In the genomic region with DNA sequence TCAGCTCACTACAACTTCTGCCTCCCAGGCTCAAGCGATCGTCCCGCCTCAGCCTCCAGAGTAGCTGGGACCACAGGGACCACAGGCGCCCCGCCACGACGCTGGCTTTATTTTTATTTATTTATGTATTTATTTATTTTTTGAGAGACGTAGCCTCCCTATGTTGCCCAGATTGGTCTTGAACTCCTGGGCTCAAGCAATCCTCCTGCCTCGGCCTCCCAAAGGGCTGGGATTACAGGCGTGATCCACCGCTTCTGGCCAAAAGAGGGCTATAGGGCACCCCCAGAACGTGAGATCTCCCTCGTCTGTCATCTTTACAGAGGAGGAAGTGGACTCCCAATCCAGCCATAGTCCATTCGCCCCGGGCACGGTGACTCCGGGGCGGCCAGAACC, we compare ENCODE assay signal across 8 cellular contexts.
DNase-seq lines count a peak whose midpoint lies in the region; ATAC-seq, FAIRE-seq and TF ChIP-seq lines count a peak whose summit lies in the region.
"Not testable (repeated sequence)": the region's sequence is repeated elsewhere in the genome, so short reads cannot be mapped to it uniquely, and the experiment has no call there.

No MANE protein-coding gene starts in this region.

- FAIRE-seq in endothelial cell of umbilical vein (lab: Jason Lieb, UNC), result not testable (repeated sequence)

- H3K4me3 ChIP-seq in adipocyte (ENCODE audit: low read length) (peak overlapping the region; percentile 91), endothelial cell of umbilical vein (replicated peaks in 1 of 3; ENCODE audit: insufficient read depth in 1 of 3, low read depth in 1 of 3, low read length in 3 of 3) (peak overlapping the region in 1 of 3 experiments; percentile 17), iPS-20b (ENCODE audit: low read length) (peak overlapping the region; percentile 91), neuronal stem cell (ENCODE audit: low read length in 2 of 2) (peak overlapping the region; percentile 41 to 72), stomach (peak overlapping the region; percentile 52 to 67 (median 59))

- H3K9ac ChIP-seq in adipocyte (ENCODE audit: low read length) (peak overlapping the region; percentile 86), iPS-20b (ENCODE audit: low read depth, low read length) (peak overlapping the region; percentile 84; the same call in 1 of the 2 replicates)
- not testable (repeated sequence) for H3K9ac ChIP-seq in endothelial cell of umbilical vein (replicated peaks; ENCODE audit: extremely low read depth, insufficient read depth, low read length); neuronal stem cell (ENCODE audit: low read depth, low read length, poor library complexity)

- H3K9me3 Mint-ChIP-seq in CD14-positive monocyte; T-helper 1 cell treated with Interleukin-12 subunit alpha and Interleukin-12 subunit beta and Interleukin-4 antibody, amounts not matched to agents 30 μg/mL and 1 μg/mL, for 36 hours: not testable (repeated sequence)

- peak; percentile 6 for ATAC-seq in HG03439 (IDR thresholded peaks at IDR 0.05; ENCODE audit: unreplicated experiment)

- H3K36me3 Mint-ChIP-seq in CD14-positive monocyte; T-helper 1 cell treated with Interleukin-12 subunit alpha and Interleukin-12 subunit beta and Interleukin-4 antibody, amounts not matched to agents 30 μg/mL and 1 μg/mL, for 36 hours (ENCODE audit: low read depth): not testable (repeated sequence)

- dilution Hi-C loops in endothelial cell of umbilical vein (cut with MboI; ENCODE audit: extremely low pct_ligation_motif_present, low sequenced_read_pairs), result not testable (repeated sequence)

- not testable (repeated sequence) for H2BK5ac ChIP-seq in neuronal stem cell (ENCODE audit: low read length)

- not testable (repeated sequence) for H3K79me1 ChIP-seq in neuronal stem cell (ENCODE audit: low read depth, low read length)

- not testable (repeated sequence) for H3K9me3 ChIP-seq in adipocyte (ENCODE audit: control insufficient read depth, low read length); endothelial cell of umbilical vein (replicated peaks; ENCODE audit: control insufficient read depth, insufficient read depth, low read length); iPS-20b (ENCODE audit: insufficient read depth, low read depth, low read length); neuronal stem cell (replicated peaks in 1 of 2; ENCODE audit: control insufficient read depth in 2 of 2, insufficient read depth in 1 of 2, low read depth in 1 of 2, low read length in 2 of 2); stomach

- not testable (repeated sequence) for TF ChIP-seq EP300 in stomach (IDR thresholded peaks at IDR 0.05)

- TF ChIP-seq POLR2A in endothelial cell of umbilical vein (IDR thresholded peaks at IDR 0.05; ENCODE audit: low read depth, low read length); stomach (IDR thresholded peaks at IDR 0.05): not testable (repeated sequence)

- not testable (repeated sequence) for H3K9me1 ChIP-seq in endothelial cell of umbilical vein (replicated peaks; ENCODE audit: control insufficient read depth, extremely low read depth, insufficient read depth, low read length)

- H3K27me3 Mint-ChIP-seq in CD14-positive monocyte (ENCODE audit: low read depth in 3 of 3), result not testable (repeated sequence)
- peaks cover 27% of the 10 kb centered on the region for H3K27me3 Mint-ChIP-seq in T-helper 1 cell treated with Interleukin-12 subunit alpha and Interleukin-12 subunit beta and Interleukin-4 antibody, amounts not matched to agents 30 μg/mL and 1 μg/mL, for 36 hours (ENCODE audit: low read depth)

- H4K20me1 ChIP-seq in endothelial cell of umbilical vein (replicated peaks; ENCODE audit: control insufficient read depth, extremely low read depth, insufficient read depth, low read length), result not testable (repeated sequence)

- H3K4me2 ChIP-seq in endothelial cell of umbilical vein (ENCODE audit: insufficient read depth, low read length), result not testable (repeated sequence)
- peak overlapping the region; percentile 31 for H3K4me2 ChIP-seq in neuronal stem cell (ENCODE audit: insufficient read depth, low read length, poor library complexity, severe bottlenecking)

- POLR2A ChIA-PET in endothelial cell of umbilical vein (lab: Charles Lee), result not testable (repeated sequence)

- not testable (repeated sequence) for H2AK5ac ChIP-seq in neuronal stem cell (ENCODE audit: low read depth, low read length)

- H3K27ac Mint-ChIP-seq in CD14-positive monocyte; T-helper 1 cell treated with Interleukin-12 subunit alpha and Interleukin-12 subunit beta and Interleukin-4 antibody, amounts not matched to agents 30 μg/mL and 1 μg/mL, for 36 hours: not testable (repeated sequence)

- H2BK12ac ChIP-seq in neuronal stem cell (ENCODE audit: low read length), result not testable (repeated sequence)

- not testable (repeated sequence) for H3K18ac ChIP-seq in neuronal stem cell (ENCODE audit: low read length)

- CTCF ChIA-PET in endothelial cell of umbilical vein (lab: Charles Lee), result not testable (repeated sequence)

- H3K4me1 Mint-ChIP-seq in CD14-positive monocyte; T-helper 1 cell treated with Interleukin-12 subunit alpha and Interleukin-12 subunit beta and Interleukin-4 antibody, amounts not matched to agents 30 μg/mL and 1 μg/mL, for 36 hours (ENCODE audit: low read depth): not testable (repeated sequence)

- H3K14ac ChIP-seq in neuronal stem cell (ENCODE audit: low read length), result not testable (repeated sequence)

- DNase-seq in CD14-positive monocyte (ENCODE audit: low spot score); endothelial cell of umbilical vein (ENCODE audit: low read depth, low spot score); neuronal stem cell (ENCODE audit: low spot score); stomach: not testable (repeated sequence)
- DNase-seq in adipocyte (ENCODE audit: low read depth), result peak; percentile 0

- not testable (repeated sequence) for H2AFZ ChIP-seq in endothelial cell of umbilical vein (ENCODE audit: low read depth, low read length); neuronal stem cell (ENCODE audit: low read length)

- H2BK120ac ChIP-seq in neuronal stem cell (ENCODE audit: low read depth, low read length), result not testable (repeated sequence)

- TSS peak; percentile 67 for BruUV-seq in endothelial cell of umbilical vein (replicated peaks; lab: Mats Ljungman, UMichigan)

- H2BK15ac ChIP-seq in neuronal stem cell (ENCODE audit: low read length), result not testable (repeated sequence)

- H3K79me2 ChIP-seq in endothelial cell of umbilical vein (ENCODE audit: control insufficient read depth, insufficient read depth, low read length), result not testable (repeated sequence)

- TF ChIP-seq CTCF in CD14-positive monocyte (IDR thresholded peaks at IDR 0.05); endothelial cell of umbilical vein (IDR thresholded peaks at IDR 0.05; ENCODE audit: extremely low read depth in 1 of 2, insufficient read depth in 1 of 2, low read depth in 1 of 2, low read length in 2 of 2); stomach (IDR thresholded peaks at IDR 0.05): not testable (repeated sequence)

- not testable (repeated sequence) for H3K23ac ChIP-seq in neuronal stem cell (ENCODE audit: low read depth, low read length, poor library complexity)

- WGBS in neuronal stem cell (ENCODE audit: extremely low coverage in 2 of 2, insufficient read length in 2 of 2, insufficient replicate concordance in 1 of 2), 2 donors, result no CpG with 5 or more reads among the region's 18 CpGs
- 41 to 48% (median 44%) methylated on average over 13 to 15 of the region's 18 CpGs for WGBS in stomach, 5 donors

- not testable (repeated sequence) for H3K36me3 ChIP-seq in adipocyte (ENCODE audit: control insufficient read depth, insufficient read depth, low read length, severe bottlenecking); endothelial cell of umbilical vein (ENCODE audit: control insufficient read depth in 2 of 2, extremely low read depth in 1 of 2, insufficient read depth in 2 of 2, low read length in 2 of 2); iPS-20b (ENCODE audit: insufficient read depth, low read depth, low read length); neuronal stem cell (replicated peaks in 1 of 2; ENCODE audit: control insufficient read depth in 2 of 2, insufficient read depth in 2 of 2, low read length in 2 of 2); stomach

- not testable (repeated sequence) for H4K91ac ChIP-seq in neuronal stem cell (ENCODE audit: low read depth, low read length, poor library complexity)

- peak overlapping the region; percentile 48 to 87 for H3K4me3 Mint-ChIP-seq in CD14-positive monocyte
- H3K4me3 Mint-ChIP-seq in T-helper 1 cell treated with Interleukin-12 subunit alpha and Interleukin-12 subunit beta and Interleukin-4 antibody, amounts not matched to agents 30 μg/mL and 1 μg/mL, for 36 hours, result peak overlapping the region; percentile 65

- H3K4me1 ChIP-seq in adipocyte (ENCODE audit: control insufficient read depth, insufficient read depth, low read length); endothelial cell of umbilical vein (ENCODE audit: control insufficient read depth, extremely low read depth, insufficient read depth, low read length); iPS-20b (ENCODE audit: insufficient read depth, low read length); neuronal stem cell (ENCODE audit: control insufficient read depth in 2 of 2, insufficient read depth in 1 of 2, low read depth in 1 of 2, low read length in 2 of 2): not testable (repeated sequence)
- peaks cover 0 to 12% (median 2%) of the 10 kb centered on the region in 4 donors for H3K4me1 ChIP-seq in stomach

- H3K27me3 ChIP-seq in adipocyte (replicated peaks; ENCODE audit: control insufficient read depth, insufficient read depth, low read length); endothelial cell of umbilical vein (ENCODE audit: control insufficient read depth in 2 of 2, insufficient read depth in 2 of 2, low read length in 2 of 2); iPS-20b (ENCODE audit: insufficient read depth, low read length); neuronal stem cell (ENCODE audit: control insufficient read depth in 3 of 3, insufficient read depth in 3 of 3, low read depth in 1 of 3, low read length in 3 of 3); stomach: not testable (repeated sequence)

- not testable (repeated sequence) for H3K27ac ChIP-seq in endothelial cell of umbilical vein (ENCODE audit: insufficient read depth, low read depth, low read length); iPS-20b (ENCODE audit: low read length); neuronal stem cell (replicated peaks; ENCODE audit: low read length)
- peak overlapping the region; percentile 74 to 87 (median 81) for H3K27ac ChIP-seq in stomach

- not testable (repeated sequence) for H4K8ac ChIP-seq in neuronal stem cell (ENCODE audit: low read depth, low read length)

- H3K4ac ChIP-seq in neuronal stem cell (ENCODE audit: low read length), result not testable (repeated sequence)

- intact Hi-C loops in CD14-positive monocyte (cut with micrococcal nuclease); endothelial cell of umbilical vein (cut with micrococcal nuclease); stomach (cut with DNase I; ENCODE audit: low total_unique reads): not testable (repeated sequence)
